Comparison of ENCODE assay signal across 1 cellular context in genomic region chr15:74950078-74951000, GRCh38.
A peak's percentile ranks its signal among the peaks of the same experiment; 100 is the strongest.
TF ChIP-seq lines count a peak whose summit lies in the region.

No MANE protein-coding gene starts in this region.

TF ChIP-seq in HepG2, 621 proteins besides CTCF, POLR2A, EP300 and RAD21 (continued from another document and continues in another):
- TF ChIP-seq ZNF800 (CRISPR knock-in tag; IDR thresholded peaks at IDR 0.05) = no peak
- TF ChIP-seq HDAC6 (IDR thresholded peaks at IDR 0.05; ENCODE audit: low read depth, low read length) = no peak
- TF ChIP-seq CREBL2 (CRISPR knock-in tag; IDR thresholded peaks at IDR 0.05; ENCODE audit: borderline replicate concordance) = no peak
- TF ChIP-seq SSRP1 (CRISPR knock-in tag; IDR thresholded peaks at IDR 0.05) = 0 out of 2 replicates have a peak, but pooled peaks have one; percentile 26
- no peak for TF ChIP-seq ZNF501 (CRISPR knock-in tag; IDR thresholded peaks at IDR 0.05)
- no peak for TF ChIP-seq MTF1 (CRISPR knock-in tag; IDR thresholded peaks at IDR 0.05)
- no peak for TF ChIP-seq PHF8 (CRISPR knock-in tag; IDR thresholded peaks at IDR 0.05)
- TF ChIP-seq ZMAT3 (CRISPR knock-in tag; conservative IDR thresholded peaks at IDR 0.05) = no peak
- TF ChIP-seq ZFP36 (IDR thresholded peaks at IDR 0.05; ENCODE audit: borderline replicate concordance, low read depth, low read length, partially characterized antibody) = no peak
- no peak for TF ChIP-seq SRSF9 (IDR thresholded peaks at IDR 0.05; ENCODE audit: borderline replicate concordance, insufficient read depth, low read depth, low read length, poor library complexity, severe bottlenecking)
- TF ChIP-seq JDP2 (CRISPR knock-in tag; IDR thresholded peaks at IDR 0.05; ENCODE audit: borderline replicate concordance) = no peak
- TF ChIP-seq ZBTB39 (CRISPR knock-in tag; IDR thresholded peaks at IDR 0.05) = no peak
- TF ChIP-seq CAMTA2 (CRISPR knock-in tag; IDR thresholded peaks at IDR 0.05; ENCODE audit: borderline replicate concordance) = no peak
- TF ChIP-seq NR0B2 (CRISPR knock-in tag; IDR thresholded peaks at IDR 0.05) = no peak
- no peak for TF ChIP-seq ZFP82 (CRISPR knock-in tag; IDR thresholded peaks at IDR 0.05; ENCODE audit: borderline replicate concordance)
- no peak for TF ChIP-seq ZNF614 (CRISPR knock-in tag; IDR thresholded peaks at IDR 0.05; ENCODE audit: borderline replicate concordance)
- TF ChIP-seq ZBTB4 (CRISPR knock-in tag; IDR thresholded peaks at IDR 0.05; ENCODE audit: borderline replicate concordance) = no peak
- 0 out of 2 replicates have a peak, but pooled peaks have one; percentile 25 for TF ChIP-seq ZNF670 (CRISPR knock-in tag; IDR thresholded peaks at IDR 0.05; ENCODE audit: borderline replicate concordance)
- no peak for TF ChIP-seq ZNF589 (CRISPR knock-in tag; conservative IDR thresholded peaks at IDR 0.05)
- TF ChIP-seq ARNT2 (CRISPR knock-in tag; IDR thresholded peaks at IDR 0.05; ENCODE audit: low read depth) = no peak
- TF ChIP-seq SAFB2 (CRISPR knock-in tag; IDR thresholded peaks at IDR 0.05; ENCODE audit: borderline replicate concordance, low read depth) = no peak
- 0 out of 2 replicates have a peak, but pooled peaks have one; percentile 32 for TF ChIP-seq PPARG (CRISPR knock-in tag; conservative IDR thresholded peaks at IDR 0.05)
- no peak for TF ChIP-seq SP5 (CRISPR knock-in tag; IDR thresholded peaks at IDR 0.05; ENCODE audit: borderline replicate concordance, low read depth)
- TF ChIP-seq FOXO4 (CRISPR knock-in tag; conservative IDR thresholded peaks at IDR 0.05) = no peak
- TF ChIP-seq MAF1 (CRISPR knock-in tag; IDR thresholded peaks at IDR 0.05; ENCODE audit: borderline replicate concordance) = no peak
- TF ChIP-seq PLSCR1 (CRISPR knock-in tag; IDR thresholded peaks at IDR 0.05; ENCODE audit: borderline replicate concordance) = no peak
- no peak for TF ChIP-seq ZNF251 (CRISPR knock-in tag; IDR thresholded peaks at IDR 0.05)
- TF ChIP-seq ZNF460 (CRISPR knock-in tag; IDR thresholded peaks at IDR 0.05; ENCODE audit: borderline replicate concordance) = no peak
- no peak for TF ChIP-seq ELK4 (CRISPR knock-in tag; IDR thresholded peaks at IDR 0.05; ENCODE audit: borderline replicate concordance)
- no peak for TF ChIP-seq THAP7 (CRISPR knock-in tag; IDR thresholded peaks at IDR 0.05)
- TF ChIP-seq ZNF530 (CRISPR knock-in tag; IDR thresholded peaks at IDR 0.05; ENCODE audit: low read depth) = no peak
- no peak for TF ChIP-seq NR2F6 (IDR thresholded peaks at IDR 0.05)
- peak; percentile 47; the same call in 1 of the 2 replicates for TF ChIP-seq NR2F6 (CRISPR knock-in tag; IDR thresholded peaks at IDR 0.05)
- TF ChIP-seq MLX (CRISPR knock-in tag; IDR thresholded peaks at IDR 0.05) = 0 out of 2 replicates have a peak, but pooled peaks have one; percentile 12
- no peak for TF ChIP-seq TOPORS (CRISPR knock-in tag; IDR thresholded peaks at IDR 0.05)
- TF ChIP-seq KDM3A (CRISPR knock-in tag; IDR thresholded peaks at IDR 0.05; ENCODE audit: low read depth) = no peak
- TF ChIP-seq MLXIP (CRISPR knock-in tag; IDR thresholded peaks at IDR 0.05; ENCODE audit: borderline replicate concordance) = no peak
- no peak for TF ChIP-seq ZNF775 (CRISPR knock-in tag; IDR thresholded peaks at IDR 0.05; ENCODE audit: borderline replicate concordance)
- no peak for TF ChIP-seq CHCHD3 (CRISPR knock-in tag; IDR thresholded peaks at IDR 0.05)
- TF ChIP-seq CENPT (CRISPR knock-in tag; IDR thresholded peaks at IDR 0.05; ENCODE audit: low read depth) = no peak
- peak; percentile 27; the same call in 1 of the 2 replicates for TF ChIP-seq BCL6 (CRISPR knock-in tag; IDR thresholded peaks at IDR 0.05)
- TF ChIP-seq FOXM1 (CRISPR knock-in tag; IDR thresholded peaks at IDR 0.05) = no peak
- no peak for TF ChIP-seq MXI1 (IDR thresholded peaks at IDR 0.05; ENCODE audit: borderline replicate concordance, low read depth, low read length)
- TF ChIP-seq KDM2A (CRISPR knock-in tag; IDR thresholded peaks at IDR 0.05; ENCODE audit: borderline replicate concordance, low read depth) = 0 out of 2 replicates have a peak, but pooled peaks have one; percentile 27
- TF ChIP-seq CSRNP2 (CRISPR knock-in tag; conservative IDR thresholded peaks at IDR 0.05; ENCODE audit: low read depth) = no peak
